In genomic region chr20:21702553-21703467, GRCh38 we compare ENCODE assay signal across 8 cellular contexts. TPM values are rescaled to one million over a fixed set of nuclear protein-coding genes. Genes with fewer than 3 reads are reported as not detected.
DNase-seq lines count a peak whose midpoint lies in the region; ATAC-seq and TF ChIP-seq lines count a peak whose summit lies in the region.

No MANE protein-coding gene starts in this region.

- H3K9me3 ChIP-seq in BE2C: no peaks in the 10 kb centered on the region; the same call in 1 of the 2 replicates

- H3K4me3 ChIP-seq in BE2C (ENCODE audit: low read depth, low read length): no peak overlapping the region

- H3K4me1 ChIP-seq in BE2C: no peaks in the 10 kb centered on the region

- TF ChIP-seq CTCF in BE2C (IDR thresholded peaks at IDR 0.05; ENCODE audit: low read depth, low read length): peak; percentile 67

- no peaks in the 10 kb centered on the region for H3K36me3 ChIP-seq in BE2C

- peaks cover 95% of the 10 kb centered on the region for H3K27me3 ChIP-seq in BE2C

- intact Hi-C loops in posterior vena cava (cut with DNase I): no loop called here

- DNase-seq in BE2C (peak; percentile 80), foreskin melanocyte (peak; percentile 35), posterior vena cava (ENCODE audit: low spot score) (peak; percentile 84)
- no peak for DNase-seq in activated naive CD4-positive, alpha-beta T cell (lab: John Stamatoyannopoulos, UW)

- ATAC-seq in HG03432 (IDR thresholded peaks at IDR 0.05; ENCODE audit: unreplicated experiment): peak; percentile 52
- peak; percentile 97 for ATAC-seq in SK-N-SH treated with all-trans-retinoic acid at 6 μM for 48 hours
- no peak for ATAC-seq in activated CD4-positive, CD25-positive, alpha-beta regulatory T cell treated with anti-CD3 and anti-CD28 coated beads, Interleukin-2, amount 50 U/mL, for 24 hours
- ATAC-seq in HG02642 (IDR thresholded peaks at IDR 0.05; ENCODE audit: poor library complexity, unreplicated experiment): no peak

TF ChIP-seq in SK-N-SH treated with all-trans-retinoic acid at 6 μM for 48 hours, 23 proteins besides CTCF, POLR2A, EP300 and RAD21:
- no peak for TF ChIP-seq RARB (CRISPR knock-in tag; IDR thresholded peaks at IDR 0.05)
- no peak for TF ChIP-seq BACH2 (CRISPR knock-in tag; IDR thresholded peaks at IDR 0.05; ENCODE audit: borderline replicate concordance)
- TF ChIP-seq ESRRG (CRISPR knock-in tag; IDR thresholded peaks at IDR 0.05): no peak
- no peak for TF ChIP-seq TSHZ2 (CRISPR knock-in tag; IDR thresholded peaks at IDR 0.05)
- TF ChIP-seq ZNF8 (CRISPR knock-in tag; IDR thresholded peaks at IDR 0.05): no peak
- no peak for TF ChIP-seq ISL1 (CRISPR knock-in tag; IDR thresholded peaks at IDR 0.05)
- TF ChIP-seq ZC3H10 (CRISPR knock-in tag; IDR thresholded peaks at IDR 0.05): no peak
- TF ChIP-seq ZNF565 (CRISPR knock-in tag; conservative IDR thresholded peaks at IDR 0.05; ENCODE audit: low read depth): no peak
- no peak for TF ChIP-seq CSDC2 (CRISPR knock-in tag; IDR thresholded peaks at IDR 0.05)
- TF ChIP-seq, protein P1, sequence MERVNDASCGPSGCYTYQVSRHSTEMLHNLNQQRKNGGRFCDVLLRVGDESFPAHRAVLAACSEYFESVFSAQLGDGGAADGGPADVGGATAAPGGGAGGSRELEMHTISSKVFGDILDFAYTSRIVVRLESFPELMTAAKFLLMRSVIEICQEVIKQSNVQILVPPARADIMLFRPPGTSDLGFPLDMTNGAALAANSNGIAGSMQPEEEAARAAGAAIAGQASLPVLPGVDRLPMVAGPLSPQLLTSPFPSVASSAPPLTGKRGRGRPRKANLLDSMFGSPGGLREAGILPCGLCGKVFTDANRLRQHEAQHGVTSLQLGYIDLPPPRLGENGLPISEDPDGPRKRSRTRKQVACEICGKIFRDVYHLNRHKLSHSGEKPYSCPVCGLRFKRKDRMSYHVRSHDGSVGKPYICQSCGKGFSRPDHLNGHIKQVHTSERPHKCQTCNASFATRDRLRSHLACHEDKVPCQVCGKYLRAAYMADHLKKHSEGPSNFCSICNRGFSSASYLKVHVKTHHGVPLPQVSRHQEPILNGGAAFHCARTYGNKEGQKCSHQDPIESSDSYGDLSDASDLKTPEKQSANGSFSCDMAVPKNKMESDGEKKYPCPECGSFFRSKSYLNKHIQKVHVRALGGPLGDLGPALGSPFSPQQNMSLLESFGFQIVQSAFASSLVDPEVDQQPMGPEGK (CRISPR knock-in tag; IDR thresholded peaks at IDR 0.05; ENCODE audit: borderline replicate concordance): no peak
- no peak for TF ChIP-seq CREB5 (CRISPR knock-in tag; IDR thresholded peaks at IDR 0.05; ENCODE audit: low read depth)
- no peak for TF ChIP-seq PPARA (CRISPR knock-in tag; IDR thresholded peaks at IDR 0.05; ENCODE audit: borderline replicate concordance)
- TF ChIP-seq ZFP30 (CRISPR knock-in tag; IDR thresholded peaks at IDR 0.05): no peak
- TF ChIP-seq, protein P2, sequence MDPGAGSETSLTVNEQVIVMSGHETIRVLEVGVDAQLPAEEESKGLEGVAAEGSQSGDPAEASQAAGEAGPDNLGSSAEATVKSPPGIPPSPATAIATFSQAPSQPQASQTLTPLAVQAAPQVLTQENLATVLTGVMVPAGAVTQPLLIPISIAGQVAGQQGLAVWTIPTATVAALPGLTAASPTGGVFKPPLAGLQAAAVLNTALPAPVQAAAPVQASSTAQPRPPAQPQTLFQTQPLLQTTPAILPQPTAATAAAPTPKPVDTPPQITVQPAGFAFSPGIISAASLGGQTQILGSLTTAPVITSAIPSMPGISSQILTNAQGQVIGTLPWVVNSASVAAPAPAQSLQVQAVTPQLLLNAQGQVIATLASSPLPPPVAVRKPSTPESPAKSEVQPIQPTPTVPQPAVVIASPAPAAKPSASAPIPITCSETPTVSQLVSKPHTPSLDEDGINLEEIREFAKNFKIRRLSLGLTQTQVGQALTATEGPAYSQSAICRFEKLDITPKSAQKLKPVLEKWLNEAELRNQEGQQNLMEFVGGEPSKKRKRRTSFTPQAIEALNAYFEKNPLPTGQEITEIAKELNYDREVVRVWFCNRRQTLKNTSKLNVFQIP (CRISPR knock-in tag; IDR thresholded peaks at IDR 0.05; ENCODE audit: borderline replicate concordance, low read depth): no peak

RNA-seq across cellular contexts. Expression of gene PAX1, which starts 2.7 kb away (rescaled TPM):
- polyA plus RNA-seq in BE2C (2012; ENCODE audit: insufficient read depth, insufficient read length, low read depth): not detected
- not detected for total RNA-seq in posterior vena cava

Comparison
In these comparisons a context has a peak if more than half of its experiments do, and no peak if none do; other contexts are left out.
1. DNase-seq: peak in BE2C (single experiment), foreskin melanocyte (single experiment) and posterior vena cava (single experiment); none in activated naive CD4-positive, alpha-beta T cell (0 of 4).
2. ATAC-seq: peak in HG03432 (single experiment) and SK-N-SH treated with all-trans-retinoic acid at 6 μM for 48 hours (single experiment); none in activated CD4-positive, CD25-positive, alpha-beta regulatory T cell treated with anti-CD3 and anti-CD28 coated beads, Interleukin-2, amount 50 U/mL, for 24 hours (0 of 2) and HG02642 (single experiment).